1 cellular context compared by ENCODE assay signal in genomic region chr21:45509566-45510465, GRCh38.
TF ChIP-seq lines count a peak whose summit lies in the region.

No MANE protein-coding gene starts in this region.

TF ChIP-seq in H1, 55 proteins besides CTCF, POLR2A, EP300 and RAD21 (continued from another document):
- TF ChIP-seq CBX8 (IDR thresholded peaks at IDR 0.05; ENCODE audit: borderline replicate concordance, low read depth, low read length), result no peak
